20 cellular contexts compared by ENCODE assay signal in the genomic region with DNA sequence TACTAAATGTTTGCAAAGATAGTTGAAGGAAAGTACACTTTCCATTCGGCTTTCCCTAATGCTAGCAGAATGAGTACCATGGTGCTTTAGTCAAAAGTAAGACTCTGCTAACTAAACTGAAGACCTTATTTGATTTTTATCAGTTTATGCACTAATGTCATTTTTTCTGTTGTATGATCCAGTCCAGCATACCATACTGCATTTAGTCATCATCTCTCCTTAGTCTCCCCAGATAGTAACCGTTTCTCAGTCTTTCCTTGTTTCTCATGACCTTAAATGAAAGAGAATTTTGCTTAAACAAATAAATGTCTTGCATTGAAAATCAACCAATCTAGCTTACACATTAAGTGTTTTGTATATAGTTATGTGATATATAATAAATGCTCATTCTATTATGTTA.
"Had no signal": no experiment of that assay in that cellular context is flagged by ENCODE, and none has a peak within 500 bp of the region (broad histone marks: within the 10 kb centered on the region; RNA-seq: fewer than 3 reads in every experiment).

No MANE protein-coding gene starts in this region.

- H3K4me3 ChIP-seq: coronary artery, esophagus muscularis mucosa, lower lobe of right lung, ovary, right lobe of liver, thoracic aorta, tibial nerve, upper lobe of left lung had no signal

- H3K36me3 Mint-ChIP-seq: immature natural killer cell; natural killer cell; stimulated activated naive B cell treated with anti-CD40 and anti-IgM and Interleukin-4, amounts not matched to agents 10 μg/mL and 1 μg/mL and 100 μg/mL, for 72 hours had no signal

- H3K9me3 Mint-ChIP-seq: stimulated activated naive B cell treated with anti-CD40 and anti-IgM and Interleukin-4, amounts not matched to agents 10 μg/mL and 1 μg/mL and 100 μg/mL, for 72 hours; stimulated activated naive CD8-positive, alpha-beta T cell treated with anti-CD3 and anti-CD28 coated beads, Interleukin-15, Interleukin-2, amounts not matched to agents 100 ng/mL and 50 ng/mL, for 24 hours had no signal

- ATAC-seq: left ventricle myocardium superior; lower lobe of right lung; natural killer cell; right lobe of liver; stimulated activated naive B cell treated with anti-CD40 and anti-IgM and Interleukin-4, amounts not matched to agents 10 μg/mL and 1 μg/mL and 100 μg/mL, for 72 hours had no signal

- H3K27me3 ChIP-seq: esophagus muscularis mucosa, ovary, right lobe of liver, tibial nerve, upper lobe of left lung had no signal

- DNase-seq: dermis blood vessel endothelial cell; effector memory CD4-positive, alpha-beta T cell; hypothalamus; immature natural killer cell; left ventricle myocardium superior; lower lobe of right lung; natural killer cell; occipital lobe; ovary; right lobe of liver; small intestine; stimulated activated CD4-positive, alpha-beta T cell treated with anti-CD3 and anti-CD28 coated beads, Interleukin-15, amount 100 ng/mL, for 24 hours; stimulated activated CD4-positive, alpha-beta T cell treated with anti-CD3 and anti-CD28 coated beads, Interleukin-2, amount 100 ng/mL, for 48 hours; stimulated activated naive B cell treated with anti-CD40 and anti-IgM and Interleukin-4, amounts not matched to agents 10 μg/mL and 1 μg/mL and 100 μg/mL, for 72 hours; upper lobe of left lung had no signal

- H3K27me3 Mint-ChIP-seq: stimulated activated naive B cell treated with anti-CD40 and anti-IgM and Interleukin-4, amounts not matched to agents 10 μg/mL and 1 μg/mL and 100 μg/mL, for 72 hours; stimulated activated naive CD8-positive, alpha-beta T cell treated with anti-CD3 and anti-CD28 coated beads, Interleukin-15, Interleukin-2, amounts not matched to agents 100 ng/mL and 50 ng/mL, for 24 hours had no signal

- H3K27ac Mint-ChIP-seq: immature natural killer cell; natural killer cell; stimulated activated naive B cell treated with anti-CD40 and anti-IgM and Interleukin-4, amounts not matched to agents 10 μg/mL and 1 μg/mL and 100 μg/mL, for 72 hours; stimulated activated naive CD8-positive, alpha-beta T cell treated with anti-CD3 and anti-CD28 coated beads, Interleukin-15, Interleukin-2, amounts not matched to agents 100 ng/mL and 50 ng/mL, for 24 hours had no signal

- H3K4me1 Mint-ChIP-seq: immature natural killer cell; natural killer cell; stimulated activated naive B cell treated with anti-CD40 and anti-IgM and Interleukin-4, amounts not matched to agents 10 μg/mL and 1 μg/mL and 100 μg/mL, for 72 hours had no signal

- H3K36me3 ChIP-seq: esophagus muscularis mucosa, lower lobe of right lung, ovary, right lobe of liver, thoracic aorta, tibial nerve, upper lobe of left lung had no signal

- H3K4me3 Mint-ChIP-seq: immature natural killer cell; natural killer cell; stimulated activated naive B cell treated with anti-CD40 and anti-IgM and Interleukin-4, amounts not matched to agents 10 μg/mL and 1 μg/mL and 100 μg/mL, for 72 hours; stimulated activated naive CD8-positive, alpha-beta T cell treated with anti-CD3 and anti-CD28 coated beads, Interleukin-15, Interleukin-2, amounts not matched to agents 100 ng/mL and 50 ng/mL, for 24 hours had no signal

- H3K9me3 ChIP-seq: esophagus muscularis mucosa, lower lobe of right lung, ovary, right lobe of liver, thoracic aorta, tibial nerve, upper lobe of left lung had no signal

- H3K27ac ChIP-seq: coronary artery, esophagus muscularis mucosa, lower lobe of right lung, ovary, right lobe of liver, thoracic aorta, tibial nerve, upper lobe of left lung had no signal

- H3K4me1 ChIP-seq: esophagus muscularis mucosa, lower lobe of right lung, right lobe of liver had no signal
